In genomic region chr7:101618207-101618839, GRCh38 we compare ENCODE assay signal across 2 cellular contexts.
A peak's percentile ranks its signal among the peaks of the same experiment; 100 is the strongest.
TF ChIP-seq lines count a peak whose summit lies in the region.

No MANE protein-coding gene starts in this region.

TF ChIP-seq in K562, 482 proteins besides CTCF, POLR2A, EP300 and RAD21 (continued from another document):
- TF ChIP-seq USF2 (CRISPR knock-in tag; IDR thresholded peaks at IDR 0.05): peak; percentile 34; the same call in 1 of the 2 replicates
TF ChIP-seq in K562: peak in this region for 1.

TF ChIP-seq in SK-N-SH, 30 proteins besides CTCF, POLR2A, EP300 and RAD21 (continued from another document):
- no peak for TF ChIP-seq REST (IDR thresholded peaks at IDR 0.05; ENCODE audit: low read depth, low read length)
- no peak for TF ChIP-seq MAX (IDR thresholded peaks at IDR 0.05; ENCODE audit: low read depth)
- no peak for TF ChIP-seq PBX3 (IDR thresholded peaks at IDR 0.05)
- no peak for TF ChIP-seq YY1 (IDR thresholded peaks at IDR 0.05; ENCODE audit: low read depth)
- TF ChIP-seq TEAD4 (IDR thresholded peaks at IDR 0.05; ENCODE audit: borderline replicate concordance, insufficient read depth): no peak
- TF ChIP-seq MXI1 (IDR thresholded peaks at IDR 0.05; ENCODE audit: low read depth, low read length): no peak
- no peak for TF ChIP-seq POLR2AphosphoS5 (IDR thresholded peaks at IDR 0.05; ENCODE audit: low read depth, low read length)
- TF ChIP-seq MEF2A (IDR thresholded peaks at IDR 0.05; ENCODE audit: borderline replicate concordance, low read depth): no peak
- TF ChIP-seq IRF3 (IDR thresholded peaks at IDR 0.05; ENCODE audit: low read depth, low read length): no peak
- TF ChIP-seq USF2 (IDR thresholded peaks at IDR 0.05; ENCODE audit: borderline replicate concordance, low read depth, low read length): no peak
- TF ChIP-seq TCF12 (IDR thresholded peaks at IDR 0.05): no peak
- no peak for TF ChIP-seq SIN3A (IDR thresholded peaks at IDR 0.05; ENCODE audit: borderline replicate concordance, low read depth, low read length)
- TF ChIP-seq JUND (IDR thresholded peaks at IDR 0.05): no peak
TF ChIP-seq in SK-N-SH: peak in this region for 0.
